ENCODE assay signal across 7 cellular contexts in genomic region chr3:59890637-59891036, GRCh38.
"Had no signal": no experiment of that assay in that cellular context is flagged by ENCODE, and none has a peak within 500 bp of the region (broad histone marks: within the 10 kb centered on the region; RNA-seq: fewer than 3 reads in every experiment).

No MANE protein-coding gene starts in this region.

- DNase-seq: H7, HFFc6, KBM-7 had no signal

- H3K9me3 ChIP-seq: HAP-1 had no signal

- ATAC-seq: GM23338, HCT116 had no signal

- H3K36me3 ChIP-seq: HAP-1 had no signal

- H3K27ac ChIP-seq: HL-60 had no signal

- H2AFZ ChIP-seq: GM23338 had no signal

- H3K4me3 ChIP-seq: GM23338, HAP-1 had no signal
